Comparison of ENCODE assay signal across 19 cellular contexts in genomic region chr16:72162105-72162680, GRCh38. TPM values are rescaled to one million over a fixed set of nuclear protein-coding genes. Genes with fewer than 3 reads are reported as not detected.
DNase-seq lines count a peak whose midpoint lies in the region; ATAC-seq, FAIRE-seq and TF ChIP-seq lines count a peak whose summit lies in the region.
"Had no signal": no experiment of that assay in that cellular context is flagged by ENCODE, and none has a peak within 500 bp of the region (broad histone marks: within the 10 kb centered on the region; RNA-seq: fewer than 3 reads in every experiment).

No MANE protein-coding gene starts in this region.

- peaks cover 8% of the 10 kb centered on the region for H3K9me2 ChIP-seq in GM23338 (ENCODE audit: insufficient read depth)

- POLR2A ChIA-PET in WTC11 (lab: Charles Lee), result no interaction called here

- peak; percentile 91 for FAIRE-seq in islet of Langerhans (lab: Jason Lieb, UNC)
- FAIRE-seq: GM12891, GM19239, RCC 7860 had no signal

- peak overlapping the region; percentile 17; the same call in 1 of the 2 replicates for H3K4me3 ChIP-seq in GM23338
- no peak overlapping the region for H3K4me3 ChIP-seq in vagina

- no peak overlapping the region for H2AFZ ChIP-seq in GM23338

- DNase-seq in GM23338 (ENCODE audit: low spot score) (peak; percentile 7), NCI-H2107 treated with DMSO at 0.1 percent for 48 hours (lab: John Stamatoyannopoulos, UW; ENCODE audit: unreplicated experiment) (peak; percentile 86), WTC11 (ENCODE audit: low spot score) (no peak), vagina (ENCODE audit: extremely low spot score in 2 of 2) (no peak)
- DNase-seq in activated T-cell treated with anti-CD3 and anti-CD28 coated beads, Interleukin-2, amount 50 U/mL, for 48 hours, result no peak
- DNase-seq: Caco-2, DMS79, KG1, NCI-H1092, NCI-H1694 treated with DMSO at 0.1 percent for 48 hours, NCI-H2227 treated with DMSO at 0.1 percent for 48 hours, NCI-H526 treated with DMSO at 0.1 percent for 48 hours, SHP77 had no signal

- H3K36me3 Mint-ChIP-seq in GM23338 (ENCODE audit: low read depth), result peaks cover 4% of the 10 kb centered on the region; the same call in 2 of the 3 replicates
- peaks cover 4% of the 10 kb centered on the region for H3K36me3 Mint-ChIP-seq in WTC11

- peaks cover 17% of the 10 kb centered on the region for H3K4me1 ChIP-seq in GM23338 (ENCODE audit: insufficient read depth)
- H3K4me1 ChIP-seq in vagina, result no peaks in the 10 kb centered on the region

- H3K9me3 ChIP-seq in vagina, result no peaks in the 10 kb centered on the region
- H3K9me3 ChIP-seq: Caco-2 had no signal

- ATAC-seq in GM23338 (peak; percentile 44), WTC11 (peak; percentile 52), HG02870 (IDR thresholded peaks at IDR 0.05; ENCODE audit: unreplicated experiment) (no peak), GM18517 (IDR thresholded peaks at IDR 0.05; ENCODE audit: unreplicated experiment) (no peak)

- H4K20me1 ChIP-seq in GM23338 (replicated peaks; ENCODE audit: insufficient read depth), result no peaks in the 10 kb centered on the region

- no peaks in the 10 kb centered on the region for H3K79me2 ChIP-seq in GM23338 (replicated peaks; ENCODE audit: insufficient read depth)

- intact Hi-C loops in vagina (cut with DNase I), result no loop called here

- H3K27ac ChIP-seq in GM23338 (ENCODE audit: low read depth), result no peak overlapping the region
- H3K27ac ChIP-seq in vagina, result no peak overlapping the region

- H3K27me3 ChIP-seq in GM23338 (ENCODE audit: insufficient read depth) (no peaks in the 10 kb centered on the region), vagina (no peaks in the 10 kb centered on the region)

- H3K4me1 Mint-ChIP-seq in GM23338 (peaks cover 14% of the 10 kb centered on the region), WTC11 (peaks cover 14% of the 10 kb centered on the region)

- no peaks in the 10 kb centered on the region for H3K36me3 ChIP-seq in GM23338 (ENCODE audit: insufficient read depth)
- H3K36me3 ChIP-seq in vagina, result no peaks in the 10 kb centered on the region

- H3K4me3 Mint-ChIP-seq in GM23338, result peak overlapping the region; percentile 18; the same call in 1 of the 3 replicates
- no peak overlapping the region for H3K4me3 Mint-ChIP-seq in WTC11

- H3K4me2 ChIP-seq in GM23338, result peak overlapping the region; percentile 58

- H3K9me3 Mint-ChIP-seq in GM23338 (peaks cover 5% of the 10 kb centered on the region), WTC11 (peaks cover 16% of the 10 kb centered on the region)

- no peaks in the 10 kb centered on the region for H3F3A ChIP-seq in GM23338 (replicated peaks; ENCODE audit: low read depth)

- TF ChIP-seq CTCF in GM23338 (conservative IDR thresholded peaks at IDR 0.05; ENCODE audit: low read depth in 2 of 2) (no peak), WTC11 (IDR thresholded peaks at IDR 0.05) (no peak), vagina (IDR thresholded peaks at IDR 0.05) (no peak)

- peak overlapping the region; percentile 21; the same call in 1 of the 2 replicates for H3K27ac Mint-ChIP-seq in GM23338
- H3K27ac Mint-ChIP-seq in WTC11, result no peak overlapping the region

- CTCF ChIA-PET in WTC11 (lab: Charles Lee), result interaction anchor here (1.4 to 3.5 kb wide), 3 partner anchors 12 to 209 kb away, joined by 3 to 16 read pairs (median 5); no protein-coding TSS in a partner anchor

- no peak for TF ChIP-seq POLR2A in vagina (IDR thresholded peaks at IDR 0.05)

- H3K27me3 Mint-ChIP-seq in GM23338 (ENCODE audit: insufficient read depth, low read depth, poor library complexity) (no peaks in the 10 kb centered on the region), WTC11 (ENCODE audit: low read depth) (peaks cover 24% of the 10 kb centered on the region)

TF ChIP-seq in GM23338, 12 proteins besides CTCF, POLR2A, EP300 and RAD21 (continues in another document):
- TF ChIP-seq ETS1 (IDR thresholded peaks at IDR 0.05) (no peak), CREB1 (CRISPR knock-in tag; IDR thresholded peaks at IDR 0.05; ENCODE audit: low read depth) (no peak), ZNF114 (CRISPR knock-in tag; IDR thresholded peaks at IDR 0.05) (no peak), JUNB (IDR thresholded peaks at IDR 0.05; ENCODE audit: unreplicated experiment) (no peak), ZNF331 (CRISPR knock-in tag; IDR thresholded peaks at IDR 0.05; ENCODE audit: low read depth) (no peak), REST (IDR thresholded peaks at IDR 0.05; ENCODE audit: unreplicated experiment) (no peak), EZH2 (IDR thresholded peaks at IDR 0.05; ENCODE audit: low read depth, unreplicated experiment) (no peak)

TF ChIP-seq in WTC11, 78 proteins besides CTCF, POLR2A, EP300 and RAD21:
- TF ChIP-seq NFE2L1 (CRISPR knock-in tag; IDR thresholded peaks at IDR 0.05) (no peak), IRF1 (CRISPR knock-in tag; IDR thresholded peaks at IDR 0.05) (no peak)

RNA-seq across cellular contexts. Expression of gene PMFBP1, which starts 9.8 kb away (rescaled TPM):
- total RNA-seq in GM23338 (2014; rRNA removed; shearing (Covaris generic)), result 1.3 and 2.6 TPM in 2 replicates
- polyA plus RNA-seq in GM23338 (2016; fragmentation: Nextera tagmentation; extraction: Ambion mirVana), result 1.5 and 3.3 TPM in 2 replicates
- 1.9 to 3.4 TPM (median 3.2 TPM) in 3 replicates for total RNA-seq in WTC11 (2021)
- total RNA-seq in vagina, result not detected

Comparison
In these comparisons a context has a peak if more than half of its experiments do, and no peak if none do; other contexts are left out.
1. ATAC-seq: peak in GM23338 (single experiment) and WTC11 (single experiment); none in HG02870 (single experiment) and GM18517 (single experiment).
2. DNase-seq: peak in GM23338 (single experiment) and NCI-H2107 treated with DMSO at 0.1 percent for 48 hours (single experiment); none in WTC11 (single experiment), vagina (0 of 2) and activated T-cell treated with anti-CD3 and anti-CD28 coated beads, Interleukin-2, amount 50 U/mL, for 48 hours (0 of 2).